In the genomic region with DNA sequence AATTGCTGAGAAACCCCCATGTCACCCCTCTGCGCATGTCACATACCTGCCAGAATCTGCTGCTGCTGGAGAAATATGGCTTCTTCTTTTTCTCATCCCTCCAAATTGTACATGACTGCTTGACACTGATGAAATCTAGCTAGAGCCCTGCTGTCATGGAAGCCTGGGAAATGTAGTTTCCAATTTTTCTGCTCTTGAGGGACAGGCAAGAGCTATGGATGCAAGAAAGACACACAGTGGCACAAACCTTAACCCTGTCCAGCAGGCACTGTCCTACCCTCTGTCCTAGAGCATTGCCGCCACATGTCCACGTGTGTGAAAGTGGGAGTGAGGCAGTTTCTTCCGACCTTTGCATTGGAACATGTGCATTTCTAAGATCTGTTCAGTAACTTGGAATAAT, we compare ENCODE assay signal across 20 cellular contexts.
DNase-seq lines count a peak whose midpoint lies in the region; ATAC-seq and TF ChIP-seq lines count a peak whose summit lies in the region.
"Had no signal": no experiment of that assay in that cellular context is flagged by ENCODE, and none has a peak within 500 bp of the region (broad histone marks: within the 10 kb centered on the region; RNA-seq: fewer than 3 reads in every experiment).

No MANE protein-coding gene starts in this region.

- ATAC-seq in GM23338 (no peak), right cardiac atrium (no peak)
- ATAC-seq: Panc1 had no signal

- H3K18ac ChIP-seq in mesenchymal stem cell (ENCODE audit: low read depth in 1 of 2, low read length in 2 of 2), result no peak overlapping the region

- peak overlapping the region; percentile 23 for H4K91ac ChIP-seq in mesenchymal stem cell (ENCODE audit: low read length)

- H3K4me1 ChIP-seq in GM23338 (ENCODE audit: insufficient read depth) (peaks cover 23% of the 10 kb centered on the region), mesenchymal stem cell (ENCODE audit: control insufficient read depth, insufficient read depth, low read depth, low read length) (no peaks in the 10 kb centered on the region), right cardiac atrium (ENCODE audit: control insufficient read depth, insufficient read depth, low read length) (no peaks in the 10 kb centered on the region)
- H3K4me1 ChIP-seq: BLaER1 had no signal

- in situ Hi-C loops in SK-MEL-5 (cut with HindIII; ENCODE audit: low pct_unique_long_range_greater_than_20kb, low sequenced_read_pairs), result no loop called here

- no peak overlapping the region for H3K4ac ChIP-seq in mesenchymal stem cell (ENCODE audit: low read depth in 1 of 2, low read length in 2 of 2)

- H3K4me1 Mint-ChIP-seq in GM23338 (peaks cover 12% of the 10 kb centered on the region), nephron progenitor cell (peaks cover 7% of the 10 kb centered on the region)

- no peak overlapping the region for H3K23ac ChIP-seq in mesenchymal stem cell (ENCODE audit: low read length in 2 of 2)

- DNase-seq in GM23338 (ENCODE audit: low spot score) (no peak), SK-MEL-5 (ENCODE audit: low read depth, low spot score) (peak; percentile 27), mesenchymal stem cell (no peak), putamen (ENCODE audit: low spot score) (peak; percentile 15), nephron progenitor cell (no peak), AG08395 (ENCODE audit: low spot score) (no peak), right cardiac atrium (no peak)
- DNase-seq: CD4-positive, alpha-beta T cell; COR-L47; DMS79; KG1; NCI-H1092; NCI-H1436; NCI-H187 treated with DMSO at 0.1 percent for 48 hours; NCI-H345; NCI-H524; NCI-H774; SIG-M5 had no signal

- H4K8ac ChIP-seq in mesenchymal stem cell (ENCODE audit: low read length), result no peak overlapping the region

- H3K27me3 ChIP-seq in GM23338 (ENCODE audit: insufficient read depth) (no peaks in the 10 kb centered on the region), mesenchymal stem cell (ENCODE audit: control insufficient read depth in 1 of 2, insufficient read depth in 1 of 2, low read length in 2 of 2) (no peaks in the 10 kb centered on the region), right cardiac atrium (ENCODE audit: control insufficient read depth, insufficient read depth) (no peaks in the 10 kb centered on the region)
- H3K27me3 ChIP-seq: BLaER1 had no signal

- H2AFZ ChIP-seq in GM23338 (peak overlapping the region; percentile 30), mesenchymal stem cell (ENCODE audit: low read depth, low read length) (no peak overlapping the region)

- H3K4me3 Mint-ChIP-seq in GM23338 (no peak overlapping the region), nephron progenitor cell (no peak overlapping the region)
- H3K4me3 Mint-ChIP-seq: CD4-positive, alpha-beta T cell had no signal

- no peak overlapping the region for H3K4me3 ChIP-seq in GM23338
- H3K4me3 ChIP-seq in mesenchymal stem cell (ENCODE audit: insufficient read depth in 1 of 2, low read depth in 1 of 2, low read length in 2 of 2), result no peak overlapping the region
- no peak overlapping the region for H3K4me3 ChIP-seq in right cardiac atrium (ENCODE audit: low read length)
- H3K4me3 ChIP-seq: BLaER1 had no signal

- no peaks in the 10 kb centered on the region for H3F3A ChIP-seq in GM23338 (replicated peaks; ENCODE audit: low read depth)

- no peak overlapping the region for H3K9ac ChIP-seq in mesenchymal stem cell (ENCODE audit: low read length)
- H3K9ac ChIP-seq: BLaER1 had no signal

- H3K4me2 ChIP-seq in GM23338 (no peak overlapping the region), mesenchymal stem cell (ENCODE audit: low read length, poor library complexity, severe bottlenecking) (no peak overlapping the region)
- H3K4me2 ChIP-seq: BLaER1 had no signal

- H4K20me1 ChIP-seq in GM23338 (replicated peaks; ENCODE audit: insufficient read depth), result no peaks in the 10 kb centered on the region
- H4K20me1 ChIP-seq: BLaER1 had no signal

- intact Hi-C loops in right cardiac atrium (cut with DNase I), result no loop called here

- WGBS in mesenchymal stem cell, result 96% methylated on average over 4 of the region's 4 CpGs
- WGBS in right cardiac atrium, result 93% methylated on average over 4 of the region's 4 CpGs

- H3K14ac ChIP-seq in mesenchymal stem cell (ENCODE audit: low read length in 2 of 2), result no peak overlapping the region

- H3K9me3 Mint-ChIP-seq in GM23338 (peaks cover 2% of the 10 kb centered on the region; the same call in 1 of the 3 replicates), nephron progenitor cell (peaks cover 10% of the 10 kb centered on the region)
- H3K9me3 Mint-ChIP-seq: CD4-positive, alpha-beta T cell had no signal

- no peaks in the 10 kb centered on the region for H3K79me2 ChIP-seq in GM23338 (replicated peaks; ENCODE audit: insufficient read depth)

- H3K36me3 ChIP-seq in GM23338 (ENCODE audit: insufficient read depth) (no peaks in the 10 kb centered on the region), mesenchymal stem cell (ENCODE audit: control insufficient read depth in 1 of 2, insufficient read depth in 2 of 2, low read depth in 1 of 2, low read length in 2 of 2) (no peaks in the 10 kb centered on the region)
- H3K36me3 ChIP-seq: BLaER1 had no signal

- H3K9me3 ChIP-seq in mesenchymal stem cell (ENCODE audit: control insufficient read depth, low read length) (no peaks in the 10 kb centered on the region), right cardiac atrium (ENCODE audit: control insufficient read depth, low read length) (no peaks in the 10 kb centered on the region)
- H3K9me3 ChIP-seq: BLaER1 had no signal

- H2BK12ac ChIP-seq in mesenchymal stem cell (ENCODE audit: low read length in 2 of 2), result no peak overlapping the region

- TF ChIP-seq CTCF in GM23338 (conservative IDR thresholded peaks at IDR 0.05; ENCODE audit: low read depth in 2 of 2), result no peak
- no peak for TF ChIP-seq CTCF in nephron progenitor cell (IDR thresholded peaks at IDR 0.05)

- H3K36me3 Mint-ChIP-seq in GM23338 (ENCODE audit: low read depth) (peaks cover 7% of the 10 kb centered on the region; the same call in 2 of the 3 replicates), nephron progenitor cell (ENCODE audit: low read depth) (no peaks in the 10 kb centered on the region)

- no peaks in the 10 kb centered on the region for H3K79me1 ChIP-seq in mesenchymal stem cell (replicated peaks; ENCODE audit: low read length, poor library complexity, severe bottlenecking)

- no peak overlapping the region for H2BK120ac ChIP-seq in mesenchymal stem cell (ENCODE audit: low read depth, low read length)

- no peak overlapping the region for H2BK15ac ChIP-seq in mesenchymal stem cell (ENCODE audit: low read depth, poor library complexity, severe bottlenecking)

- H2AK5ac ChIP-seq in mesenchymal stem cell (ENCODE audit: low read length, severe bottlenecking), result no peak overlapping the region

- H3K27ac Mint-ChIP-seq in GM23338, result no peak overlapping the region
- H3K27ac Mint-ChIP-seq in nephron progenitor cell, result no peak overlapping the region
- H3K27ac Mint-ChIP-seq: CD4-positive, alpha-beta T cell had no signal

- H3K27ac ChIP-seq in GM23338 (ENCODE audit: low read depth) (no peak overlapping the region), mesenchymal stem cell (ENCODE audit: low read length, poor library complexity, severe bottlenecking) (no peak overlapping the region), right cardiac atrium (ENCODE audit: low read length) (no peak overlapping the region)
- H3K27ac ChIP-seq: BLaER1 had no signal

- no peaks in the 10 kb centered on the region for H3K27me3 Mint-ChIP-seq in GM23338 (ENCODE audit: insufficient read depth, low read depth, poor library complexity)
- peaks cover 5% of the 10 kb centered on the region for H3K27me3 Mint-ChIP-seq in nephron progenitor cell (ENCODE audit: low read depth, poor library complexity)
- H3K27me3 Mint-ChIP-seq: CD4-positive, alpha-beta T cell had no signal

- H3K9me2 ChIP-seq in GM23338 (ENCODE audit: insufficient read depth), result 0 out of 2 replicates have a peak, but pooled peaks cover 5% of the 10 kb centered on the region

- no peak overlapping the region for H2BK5ac ChIP-seq in mesenchymal stem cell (ENCODE audit: low read depth, low read length, poor library complexity, severe bottlenecking)

TF ChIP-seq in GM23338, 12 proteins besides CTCF, POLR2A, EP300 and RAD21 (continues in another document):
- no peak for TF ChIP-seq CREB1 (CRISPR knock-in tag; IDR thresholded peaks at IDR 0.05; ENCODE audit: low read depth)
- TF ChIP-seq, protein P1, sequence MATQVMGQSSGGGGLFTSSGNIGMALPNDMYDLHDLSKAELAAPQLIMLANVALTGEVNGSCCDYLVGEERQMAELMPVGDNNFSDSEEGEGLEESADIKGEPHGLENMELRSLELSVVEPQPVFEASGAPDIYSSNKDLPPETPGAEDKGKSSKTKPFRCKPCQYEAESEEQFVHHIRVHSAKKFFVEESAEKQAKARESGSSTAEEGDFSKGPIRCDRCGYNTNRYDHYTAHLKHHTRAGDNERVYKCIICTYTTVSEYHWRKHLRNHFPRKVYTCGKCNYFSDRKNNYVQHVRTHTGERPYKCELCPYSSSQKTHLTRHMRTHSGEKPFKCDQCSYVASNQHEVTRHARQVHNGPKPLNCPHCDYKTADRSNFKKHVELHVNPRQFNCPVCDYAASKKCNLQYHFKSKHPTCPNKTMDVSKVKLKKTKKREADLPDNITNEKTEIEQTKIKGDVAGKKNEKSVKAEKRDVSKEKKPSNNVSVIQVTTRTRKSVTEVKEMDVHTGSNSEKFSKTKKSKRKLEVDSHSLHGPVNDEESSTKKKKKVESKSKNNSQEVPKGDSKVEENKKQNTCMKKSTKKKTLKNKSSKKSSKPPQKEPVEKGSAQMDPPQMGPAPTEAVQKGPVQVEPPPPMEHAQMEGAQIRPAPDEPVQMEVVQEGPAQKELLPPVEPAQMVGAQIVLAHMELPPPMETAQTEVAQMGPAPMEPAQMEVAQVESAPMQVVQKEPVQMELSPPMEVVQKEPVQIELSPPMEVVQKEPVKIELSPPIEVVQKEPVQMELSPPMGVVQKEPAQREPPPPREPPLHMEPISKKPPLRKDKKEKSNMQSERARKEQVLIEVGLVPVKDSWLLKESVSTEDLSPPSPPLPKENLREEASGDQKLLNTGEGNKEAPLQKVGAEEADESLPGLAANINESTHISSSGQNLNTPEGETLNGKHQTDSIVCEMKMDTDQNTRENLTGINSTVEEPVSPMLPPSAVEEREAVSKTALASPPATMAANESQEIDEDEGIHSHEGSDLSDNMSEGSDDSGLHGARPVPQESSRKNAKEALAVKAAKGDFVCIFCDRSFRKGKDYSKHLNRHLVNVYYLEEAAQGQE (IDR thresholded peaks at IDR 0.05; ENCODE audit: unreplicated experiment), result no peak
- TF ChIP-seq ETS1 (IDR thresholded peaks at IDR 0.05), result no peak
- no peak for TF ChIP-seq EZH2 (IDR thresholded peaks at IDR 0.05; ENCODE audit: low read depth, unreplicated experiment)
- TF ChIP-seq POLR2AphosphoS5 (IDR thresholded peaks at IDR 0.05; ENCODE audit: low read depth), result no peak

Comparison
In these comparisons a context has a peak if more than half of its experiments do, and no peak if none do; other contexts are left out.
1. DNase-seq: peak in SK-MEL-5 (single experiment) and putamen (single experiment); none in GM23338 (single experiment), mesenchymal stem cell (single experiment), nephron progenitor cell (single experiment), AG08395 (single experiment) and right cardiac atrium (0 of 3).